ENCODE assay signal across 9 cellular contexts in genomic region chr13:20191902-20192469, GRCh38. TPM values are rescaled to one million over a fixed set of nuclear protein-coding genes. Genes with fewer than 3 reads are reported as not detected.
DNase-seq lines count a peak whose midpoint lies in the region; ATAC-seq, FAIRE-seq and TF ChIP-seq lines count a peak whose summit lies in the region.
"Had no signal": no experiment of that assay in that cellular context is flagged by ENCODE, and none has a peak within 500 bp of the region (broad histone marks: within the 10 kb centered on the region; RNA-seq: fewer than 3 reads in every experiment).

No MANE protein-coding gene starts in this region.

- DNase-seq in GM12891 (ENCODE audit: insufficient read length, low spot score) = peak; percentile 37
- peak in 2 of 3 donors; percentile 62 to 68 for DNase-seq in Peyer's patch
- no peak for DNase-seq in stimulated activated CD4-positive, alpha-beta T cell treated with anti-CD3 and anti-CD28 coated beads, Interleukin-1b, Interleukin-23, amount 100 ng/mL, for 48 hours

- TF ChIP-seq POLR2A in GM12891 (IDR thresholded peaks at IDR 0.05; ENCODE audit: low read depth, low read length) = no peak
- no peak for TF ChIP-seq POLR2A in Peyer's patch (IDR thresholded peaks at IDR 0.05)

- 10% methylated on average over 36 of the region's 36 CpGs for WGBS in ectodermal cell, 2 experiments

- ATAC-seq in HG02763 (IDR thresholded peaks at IDR 0.05; ENCODE audit: unreplicated experiment) (no peak), GM18868 (IDR thresholded peaks at IDR 0.05; ENCODE audit: unreplicated experiment) (no peak), HG02885 (IDR thresholded peaks at IDR 0.05; ENCODE audit: poor library complexity, unreplicated experiment) (no peak)

- no peak for TF ChIP-seq CTCF in Peyer's patch (IDR thresholded peaks at IDR 0.05)

- H3K27ac ChIP-seq in Peyer's patch = peak overlapping the region in 3 of 4 donors; percentile 20 to 62 (median 59)
- H3K27ac ChIP-seq in ectodermal cell (ENCODE audit: insufficient read depth, low read depth, low read length, poor library complexity, severe bottlenecking) = no peak overlapping the region
- peak overlapping the region; percentile 76 to 78 for H3K27ac ChIP-seq in mucosa of rectum (ENCODE audit: low read depth in 2 of 2, low read length in 2 of 2)

- H3K4me1 ChIP-seq in Peyer's patch (peaks cover 0 to 19% (median 15%) of the 10 kb centered on the region in 4 donors), ectodermal cell (ENCODE audit: control insufficient read depth, insufficient read depth, low read length) (peaks cover 14% of the 10 kb centered on the region), mucosa of rectum (ENCODE audit: control insufficient read depth in 2 of 2, insufficient read depth in 2 of 2, low read length in 2 of 2) (peaks cover 33 to 35% of the 10 kb centered on the region in 2 donors)

- H3K27me3 ChIP-seq in Peyer's patch (peaks cover 0 to 16% of the 10 kb centered on the region in 2 donors), ectodermal cell (ENCODE audit: control insufficient read depth, insufficient read depth, low read length, poor library complexity, severe bottlenecking) (peaks cover 81% of the 10 kb centered on the region), mucosa of rectum (ENCODE audit: control insufficient read depth in 2 of 2, insufficient read depth in 2 of 2, low read length in 2 of 2) (peaks cover 24% of the 10 kb centered on the region in 2 donors)

- no peaks in the 10 kb centered on the region for H3K9me3 ChIP-seq in Peyer's patch
- no peaks in the 10 kb centered on the region for H3K9me3 ChIP-seq in ectodermal cell (ENCODE audit: control insufficient read depth, low read length)
- H3K9me3 ChIP-seq in mucosa of rectum (ENCODE audit: control insufficient read depth in 2 of 2, low read length in 2 of 2) = no peaks in the 10 kb centered on the region

- H3K9ac ChIP-seq in mucosa of rectum (ENCODE audit: low read depth in 1 of 2, low read length in 2 of 2) = peak overlapping the region; percentile 68 to 76

- no peaks in the 10 kb centered on the region for H3K36me3 ChIP-seq in Peyer's patch
- H3K36me3 ChIP-seq in ectodermal cell (ENCODE audit: control insufficient read depth, insufficient read depth, low read length) = no peaks in the 10 kb centered on the region
- H3K36me3 ChIP-seq in mucosa of rectum (ENCODE audit: control insufficient read depth in 2 of 2, insufficient read depth in 2 of 2, low read length in 2 of 2) = peaks cover 11 to 16% of the 10 kb centered on the region in 2 donors

- H3K4me3 ChIP-seq in Peyer's patch (peak overlapping the region; percentile 35 to 79 (median 62)), ectodermal cell (ENCODE audit: insufficient read depth, low read depth, low read length) (peak overlapping the region; percentile 40), mucosa of rectum (ENCODE audit: low read length in 2 of 2) (peak overlapping the region; percentile 73)

- peak; percentile 86 for FAIRE-seq in GM12891 (lab: Jason Lieb, UNC)

TF ChIP-seq in GM12891, 5 proteins besides CTCF, POLR2A, EP300 and RAD21:
- no peak for TF ChIP-seq PAX5 (IDR thresholded peaks at IDR 0.05; ENCODE audit: insufficient read depth, low read length, severe bottlenecking)
- no peak for TF ChIP-seq POU2F2 (IDR thresholded peaks at IDR 0.05; ENCODE audit: low read depth, low read length)
- TF ChIP-seq POLR2AphosphoS5 (IDR thresholded peaks at IDR 0.05; ENCODE audit: low read depth, low read length) = no peak
- TF ChIP-seq TAF1 (IDR thresholded peaks at IDR 0.05; ENCODE audit: low read depth, low read length) = no peak
- no peak for TF ChIP-seq SPI1 (IDR thresholded peaks at IDR 0.05; ENCODE audit: low read depth, low read length)
TF ChIP-seq in GM12891: peak in this region for 0.

RNA-seq across cellular contexts. Expression of gene GJB2, which starts 0.8 kb away (rescaled TPM):
- 3.1 TPM for polyA plus RNA-seq in GM12891 (2012; ENCODE audit: low read depth, missing spikeins)
- 10 to 100 TPM in 2 of 4 donors, 1 to 10 TPM in 2; 3.3 to 25.7 (median 14.1) TPM for total RNA-seq in Peyer's patch
- polyA plus RNA-seq in ectodermal cell (2013, experiment 1 of 4) = 0.22 TPM
- 0.12 TPM for polyA plus RNA-seq in ectodermal cell (2013, experiment 2 of 4)
- polyA plus RNA-seq in ectodermal cell (2013, experiment 3 of 4) = 0.11 TPM
- not detected for polyA plus RNA-seq in ectodermal cell (2013, experiment 4 of 4)
- total RNA-seq: SK-MEL-5 had no signal

RNA-seq across cellular contexts. Expression of gene GJA3, which starts 31.1 kb away (rescaled TPM):
- polyA plus RNA-seq in GM12891 (2012; ENCODE audit: low read depth, missing spikeins) = not detected
- total RNA-seq in Peyer's patch = not detected
- 0.26 TPM for polyA plus RNA-seq in ectodermal cell (2013, experiment 1 of 4)
- polyA plus RNA-seq in ectodermal cell (2013, experiment 2 of 4) = 0.21 TPM
- 0.16 TPM for polyA plus RNA-seq in ectodermal cell (2013, experiment 3 of 4)
- polyA plus RNA-seq in ectodermal cell (2013, experiment 4 of 4) = 0.20 TPM

RNA-seq across cellular contexts. Expression of gene GJB6, which starts 40.1 kb away (rescaled TPM):
- polyA plus RNA-seq in GM12891 (2012; ENCODE audit: low read depth, missing spikeins) = not detected
- not detected for total RNA-seq in Peyer's patch
- polyA plus RNA-seq in ectodermal cell (2013, experiment 1 of 4) = not detected
- polyA plus RNA-seq in ectodermal cell (2013, experiment 2 of 4) = not detected
- not detected for polyA plus RNA-seq in ectodermal cell (2013, experiment 3 of 4)
- polyA plus RNA-seq in ectodermal cell (2013, experiment 4 of 4) = not detected
- total RNA-seq: SK-MEL-5 had no signal
